ENCODE assay signal across 1 cellular context in the genomic region with DNA sequence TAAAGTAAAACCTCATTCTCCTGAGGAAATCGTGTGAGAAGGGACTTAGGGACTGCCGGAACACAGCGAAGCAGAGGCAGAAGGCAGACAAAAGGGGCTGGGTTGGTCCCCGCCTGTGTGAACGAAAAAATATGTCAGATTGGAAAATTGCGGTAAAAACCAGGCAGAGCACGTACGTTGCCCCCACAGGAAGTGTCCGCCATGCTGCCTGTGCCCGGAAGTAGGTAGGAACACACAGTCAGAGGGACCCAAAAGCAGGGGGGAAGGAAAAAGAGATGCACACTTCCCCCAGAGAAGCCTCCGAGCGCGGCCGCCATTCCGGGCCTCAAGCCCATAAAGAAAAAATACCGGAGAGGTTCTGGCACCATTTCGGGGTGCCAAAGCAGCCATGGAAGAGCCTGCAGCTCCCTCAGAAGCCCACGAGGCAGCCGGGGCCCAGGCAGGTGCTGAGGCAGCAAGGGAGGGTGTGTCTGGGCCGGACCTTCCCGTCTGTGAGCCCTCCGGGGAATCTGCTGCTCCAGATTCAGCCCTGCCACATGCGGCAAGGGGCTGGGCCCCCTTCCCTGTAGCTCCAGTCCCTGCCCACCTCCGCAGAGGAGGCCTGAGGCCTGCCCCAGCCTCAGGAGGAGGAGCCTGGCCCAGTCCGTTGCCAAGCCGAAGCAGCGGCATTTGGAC.
TF ChIP-seq lines count a peak whose summit lies in the region.

Gene MKRN3, plus strand, starts transcription at position 280 of the 675 bp plus-strand sequence. Its CDS starts 109 bp downstream, at position 389.

TF ChIP-seq in K562, 482 proteins besides CTCF, POLR2A, EP300 and RAD21 (continued from another document and continues in another):
- TF ChIP-seq DACH1 (IDR thresholded peaks at IDR 0.05; ENCODE audit: partially characterized antibody) (no peak), TEAD1 (CRISPR knock-in tag; IDR thresholded peaks at IDR 0.05) (peak; percentile 44 to 69; a peak in 3 of 4 replicates), NFRKB (IDR thresholded peaks at IDR 0.05; ENCODE audit: low read depth) (peak; percentile 99), FOXJ2 (tag; IDR thresholded peaks at IDR 0.05) (peak; percentile 70), MCM2 (IDR thresholded peaks at IDR 0.05; ENCODE audit: low read depth) (no peak), POLR2H (tag; IDR thresholded peaks at IDR 0.05; ENCODE audit: low read depth) (peak; percentile 87), HDAC2 (IDR thresholded peaks at IDR 0.05) (peak; percentile 43; the same call in 1 of the 2 replicates), HDAC1 (IDR thresholded peaks at IDR 0.05) (peak in 1 of 2 experiments; percentile 62; a peak in 2 of 4 replicates), E2F6 (IDR thresholded peaks at IDR 0.05; ENCODE audit: borderline replicate concordance in 1 of 2, extremely low read depth in 1 of 2, insufficient read depth in 1 of 2, insufficient read length in 1 of 2, low read depth in 1 of 2, low read length in 1 of 2, poor library complexity in 1 of 2, severe bottlenecking in 1 of 2) (peak; percentile 86 to 91), EZH2 (IDR thresholded peaks at IDR 0.05; ENCODE audit: borderline replicate concordance, low read depth, low read length) (no peak), SAFB (IDR thresholded peaks at IDR 0.05; ENCODE audit: borderline replicate concordance, low read depth, low read length) (no peak), PHF20 (IDR thresholded peaks at IDR 0.05; ENCODE audit: partially characterized antibody) (peak; percentile 97), NONO (IDR thresholded peaks at IDR 0.05; ENCODE audit: low read depth in 2 of 2, low read length in 1 of 2) (no peak; a peak in 1 of 4 replicates), ZNF354B (CRISPR knock-in tag; IDR thresholded peaks at IDR 0.05) (no peak), PTBP1 (IDR thresholded peaks at IDR 0.05; ENCODE audit: low read depth, low read length) (peak; percentile 41; the same call in 1 of the 2 replicates), OTX1 (CRISPR knock-in tag; IDR thresholded peaks at IDR 0.05) (peak; percentile 75; the same call in 1 of the 2 replicates), SIN3A (IDR thresholded peaks at IDR 0.05; ENCODE audit: borderline replicate concordance in 2 of 2, control insufficient read depth in 1 of 2, low read depth in 2 of 2, low read length in 2 of 2) (peak; percentile 60 to 94; a peak in 2 of 4 replicates), RNF2 (IDR thresholded peaks at IDR 0.05) (peak; percentile 90), MBD1 (CRISPR knock-in tag; IDR thresholded peaks at IDR 0.05) (no peak), TARDBP (IDR thresholded peaks at IDR 0.05) (peak; percentile 48; the same call in 1 of the 2 replicates), POU5F1 (IDR thresholded peaks at IDR 0.05; ENCODE audit: borderline replicate concordance, low read depth, low read length, partially characterized antibody) (peak; percentile 46), ZBED1 (IDR thresholded peaks at IDR 0.05) (no peak), GATA2 (CRISPR knock-in tag; IDR thresholded peaks at IDR 0.05) (no peak), HNRNPLL (IDR thresholded peaks at IDR 0.05; ENCODE audit: low read depth, low read length, poor library complexity, severe bottlenecking) (peak; percentile 69), HDAC6 (IDR thresholded peaks at IDR 0.05; ENCODE audit: low read depth, low read length) (no peak), TCFL5 (CRISPR knock-in tag; conservative IDR thresholded peaks at IDR 0.05) (no peak), RCOR1 (IDR thresholded peaks at IDR 0.05; ENCODE audit: borderline replicate concordance in 1 of 2, low read depth in 2 of 2, low read length in 2 of 2) (no peak; a peak in 1 of 4 replicates), CTBP1 (IDR thresholded peaks at IDR 0.05; ENCODE audit: borderline replicate concordance) (peak; percentile 80), CREBBP (IDR thresholded peaks at IDR 0.05; ENCODE audit: low read depth, low read length) (no peak), ZNF507 (tag; conservative IDR thresholded peaks at IDR 0.05) (no peak), SMARCC2 (IDR thresholded peaks at IDR 0.05; ENCODE audit: low read depth) (no peak), PCBP2 (IDR thresholded peaks at IDR 0.05; ENCODE audit: low read depth, low read length, poor library complexity, severe bottlenecking) (no peak), BRD4 (IDR thresholded peaks at IDR 0.05) (peak; percentile 85; the same call in 1 of the 2 replicates), ZNF277 (CRISPR knock-in tag; IDR thresholded peaks at IDR 0.05; ENCODE audit: borderline replicate concordance) (no peak), CBX3 (IDR thresholded peaks at IDR 0.05; ENCODE audit: borderline replicate concordance in 1 of 2, low read length in 2 of 2) (peak in 1 of 2 experiments; percentile 91; a peak in 2 of 3 replicates), PHB (CRISPR knock-in tag; IDR thresholded peaks at IDR 0.05) (no peak), ZNF644 (tag; IDR thresholded peaks at IDR 0.05; ENCODE audit: low read depth) (0 out of 2 replicates have a peak, but pooled peaks have one; percentile 72), MED1 (CRISPR knock-in tag; IDR thresholded peaks at IDR 0.05; ENCODE audit: borderline replicate concordance) (no peak), KLF1 (tag; IDR thresholded peaks at IDR 0.05) (peak; percentile 99), ESRRA (IDR thresholded peaks at IDR 0.05; ENCODE audit: borderline replicate concordance, low read depth) (peak; percentile 80; the same call in 1 of the 2 replicates), GATAD2B (IDR thresholded peaks at IDR 0.05; ENCODE audit: borderline replicate concordance) (peak; percentile 76; the same call in 1 of the 2 replicates), ZNF561 (CRISPR knock-in tag; conservative IDR thresholded peaks at IDR 0.05) (no peak), TAF1 (IDR thresholded peaks at IDR 0.05; ENCODE audit: control insufficient read depth, extremely low read depth, insufficient read depth, low read length, severe bottlenecking) (peak; percentile 96), CBFB (CRISPR knock-in tag; IDR thresholded peaks at IDR 0.05) (peak; percentile 58; the same call in 1 of the 2 replicates), USF2 (CRISPR knock-in tag; IDR thresholded peaks at IDR 0.05) (no peak), ZNF23 (CRISPR knock-in tag; IDR thresholded peaks at IDR 0.05) (no peak), MAFG (tag; conservative IDR thresholded peaks at IDR 0.05) (no peak)
- TF ChIP-seq, protein P1, sequence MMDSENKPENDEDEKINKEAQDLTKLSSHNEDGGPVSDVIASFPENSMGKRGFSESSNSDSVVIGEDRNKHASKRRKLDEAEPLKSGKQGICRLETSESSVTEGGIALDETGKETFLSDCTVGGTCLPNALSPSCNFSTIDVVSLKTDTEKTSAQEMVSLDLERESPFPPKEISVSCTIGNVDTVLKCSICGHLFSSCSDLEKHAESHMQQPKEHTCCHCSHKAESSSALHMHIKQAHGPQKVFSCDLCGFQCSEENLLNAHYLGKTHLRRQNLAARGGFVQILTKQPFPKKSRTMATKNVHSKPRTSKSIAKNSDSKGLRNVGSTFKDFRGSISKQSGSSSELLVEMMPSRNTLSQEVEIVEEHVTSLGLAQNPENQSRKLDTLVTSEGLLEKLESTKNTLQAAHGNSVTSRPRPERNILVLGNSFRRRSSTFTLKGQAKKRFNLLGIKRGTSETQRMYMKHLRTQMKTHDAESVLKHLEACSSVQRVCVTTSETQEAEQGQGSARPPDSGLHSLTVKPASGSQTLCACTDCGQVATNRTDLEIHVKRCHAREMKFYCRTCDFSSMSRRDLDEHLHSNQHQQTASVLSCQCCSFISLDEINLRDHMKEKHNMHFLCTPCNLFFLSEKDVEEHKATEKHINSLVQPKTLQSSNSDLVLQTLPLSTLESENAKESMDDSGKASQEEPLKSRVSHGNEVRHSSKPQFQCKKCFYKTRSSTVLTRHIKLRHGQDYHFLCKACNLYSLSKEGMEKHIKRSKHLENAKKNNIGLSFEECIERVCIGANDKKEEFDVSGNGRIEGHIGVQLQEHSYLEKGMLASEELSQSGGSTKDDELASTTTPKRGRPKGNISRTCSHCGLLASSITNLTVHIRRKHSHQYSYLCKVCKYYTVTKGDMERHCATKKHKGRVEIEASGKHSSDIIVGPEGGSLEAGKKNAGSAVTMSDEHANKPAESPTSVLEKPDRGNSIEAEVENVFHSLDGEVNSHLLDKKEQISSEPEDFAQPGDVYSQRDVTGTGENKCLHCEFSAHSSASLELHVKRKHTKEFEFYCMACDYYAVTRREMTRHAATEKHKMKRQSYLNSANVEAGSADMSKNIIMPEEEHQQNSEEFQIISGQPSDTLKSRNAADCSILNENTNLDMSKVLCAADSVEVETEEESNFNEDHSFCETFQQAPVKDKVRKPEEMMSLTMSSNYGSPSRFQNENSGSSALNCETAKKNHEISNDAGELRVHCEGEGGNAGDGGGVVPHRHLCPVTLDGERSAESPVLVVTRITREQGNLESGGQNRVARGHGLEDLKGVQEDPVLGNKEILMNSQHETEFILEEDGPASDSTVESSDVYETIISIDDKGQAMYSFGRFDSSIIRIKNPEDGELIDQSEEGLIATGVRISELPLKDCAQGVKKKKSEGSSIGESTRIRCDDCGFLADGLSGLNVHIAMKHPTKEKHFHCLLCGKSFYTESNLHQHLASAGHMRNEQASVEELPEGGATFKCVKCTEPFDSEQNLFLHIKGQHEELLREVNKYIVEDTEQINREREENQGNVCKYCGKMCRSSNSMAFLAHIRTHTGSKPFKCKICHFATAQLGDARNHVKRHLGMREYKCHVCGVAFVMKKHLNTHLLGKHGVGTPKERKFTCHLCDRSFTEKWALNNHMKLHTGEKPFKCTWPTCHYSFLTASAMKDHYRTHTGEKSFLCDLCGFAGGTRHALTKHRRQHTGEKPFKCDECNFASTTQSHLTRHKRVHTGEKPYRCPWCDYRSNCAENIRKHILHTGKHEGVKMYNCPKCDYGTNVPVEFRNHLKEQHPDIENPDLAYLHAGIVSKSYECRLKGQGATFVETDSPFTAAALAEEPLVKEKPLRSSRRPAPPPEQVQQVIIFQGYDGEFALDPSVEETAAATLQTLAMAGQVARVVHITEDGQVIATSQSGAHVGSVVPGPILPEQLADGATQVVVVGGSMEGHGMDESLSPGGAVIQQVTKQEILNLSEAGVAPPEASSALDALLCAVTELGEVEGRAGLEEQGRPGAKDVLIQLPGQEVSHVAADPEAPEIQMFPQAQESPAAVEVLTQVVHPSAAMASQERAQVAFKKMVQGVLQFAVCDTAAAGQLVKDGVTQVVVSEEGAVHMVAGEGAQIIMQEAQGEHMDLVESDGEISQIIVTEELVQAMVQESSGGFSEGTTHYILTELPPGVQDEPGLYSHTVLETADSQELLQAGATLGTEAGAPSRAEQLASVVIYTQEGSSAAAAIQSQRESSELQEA (IDR thresholded peaks at IDR 0.05; ENCODE audit: low read depth) = no peak
- TF ChIP-seq, protein P2, sequence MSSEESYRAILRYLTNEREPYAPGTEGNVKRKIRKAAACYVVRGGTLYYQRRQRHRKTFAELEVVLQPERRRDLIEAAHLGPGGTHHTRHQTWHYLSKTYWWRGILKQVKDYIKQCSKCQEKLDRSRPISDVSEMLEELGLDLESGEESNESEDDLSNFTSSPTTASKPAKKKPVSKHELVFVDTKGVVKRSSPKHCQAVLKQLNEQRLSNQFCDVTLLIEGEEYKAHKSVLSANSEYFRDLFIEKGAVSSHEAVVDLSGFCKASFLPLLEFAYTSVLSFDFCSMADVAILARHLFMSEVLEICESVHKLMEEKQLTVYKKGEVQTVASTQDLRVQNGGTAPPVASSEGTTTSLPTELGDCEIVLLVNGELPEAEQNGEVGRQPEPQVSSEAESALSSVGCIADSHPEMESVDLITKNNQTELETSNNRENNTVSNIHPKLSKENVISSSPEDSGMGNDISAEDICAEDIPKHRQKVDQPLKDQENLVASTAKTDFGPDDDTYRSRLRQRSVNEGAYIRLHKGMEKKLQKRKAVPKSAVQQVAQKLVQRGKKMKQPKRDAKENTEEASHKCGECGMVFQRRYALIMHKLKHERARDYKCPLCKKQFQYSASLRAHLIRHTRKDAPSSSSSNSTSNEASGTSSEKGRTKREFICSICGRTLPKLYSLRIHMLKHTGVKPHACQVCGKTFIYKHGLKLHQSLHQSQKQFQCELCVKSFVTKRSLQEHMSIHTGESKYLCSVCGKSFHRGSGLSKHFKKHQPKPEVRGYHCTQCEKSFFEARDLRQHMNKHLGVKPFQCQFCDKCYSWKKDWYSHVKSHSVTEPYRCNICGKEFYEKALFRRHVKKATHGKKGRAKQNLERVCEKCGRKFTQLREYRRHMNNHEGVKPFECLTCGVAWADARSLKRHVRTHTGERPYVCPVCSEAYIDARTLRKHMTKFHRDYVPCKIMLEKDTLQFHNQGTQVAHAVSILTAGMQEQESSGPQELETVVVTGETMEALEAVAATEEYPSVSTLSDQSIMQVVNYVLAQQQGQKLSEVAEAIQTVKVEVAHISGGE (CRISPR knock-in tag; IDR thresholded peaks at IDR 0.05) = peak in 2 of 3 experiments; percentile 99 to 100; a peak in 4 of 6 replicates
